ENCODE assay signal across 25 cellular contexts in the genomic region with DNA sequence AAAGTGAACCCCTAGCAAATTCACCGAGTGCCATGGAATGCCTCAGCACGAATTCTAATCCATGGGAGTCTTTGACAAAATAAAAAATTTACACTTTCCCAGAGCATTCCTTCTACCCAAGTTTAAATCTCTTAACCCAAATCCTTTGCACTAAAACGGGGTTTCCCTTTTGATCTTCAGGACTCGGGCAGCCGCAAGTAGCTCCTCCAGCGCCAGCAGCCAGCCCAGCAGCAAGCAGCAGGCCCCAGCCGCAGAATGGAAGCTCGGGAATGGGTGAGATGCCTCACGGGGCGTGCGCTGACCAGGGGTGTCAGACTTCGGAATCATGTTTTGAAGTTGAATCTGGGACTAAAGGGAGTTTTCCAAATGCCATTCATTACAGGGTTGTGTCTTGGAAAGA. TPM values are rescaled to one million over a fixed set of nuclear protein-coding genes. Genes with fewer than 3 reads are reported as not detected.
DNase-seq lines count a peak whose midpoint lies in the region; ATAC-seq lines count a peak whose summit lies in the region.
"Had no signal": no experiment of that assay in that cellular context is flagged by ENCODE, and none has a peak within 500 bp of the region (broad histone marks: within the 10 kb centered on the region; RNA-seq: fewer than 3 reads in every experiment).

No MANE protein-coding gene starts in this region.

- peak overlapping the region; percentile 83 for H3K4me3 ChIP-seq in CD4-positive, CD25-positive, alpha-beta regulatory T cell (ENCODE audit: low read depth, low read length)
- H3K4me3 ChIP-seq: dorsolateral prefrontal cortex, psoas muscle, SJCRH30, testis, vagina had no signal

- H3K4me3 Mint-ChIP-seq in activated CD4-positive, alpha-beta T cell treated with anti-CD3 and anti-CD28 coated beads for 36 hours, result no peak overlapping the region
- H3K4me3 Mint-ChIP-seq in CD4-positive, CD25-positive, alpha-beta regulatory T cell, result peak overlapping the region; percentile 69 to 96 (median 76)
- no peak overlapping the region for H3K4me3 Mint-ChIP-seq in activated CD4-positive, alpha-beta memory T cell treated with anti-CD3 and anti-CD28 coated beads for 36 hours
- no peak overlapping the region for H3K4me3 Mint-ChIP-seq in central memory CD8-positive, alpha-beta T cell
- H3K4me3 Mint-ChIP-seq: memory B cell; stimulated activated naive B cell treated with anti-CD40 and anti-IgM and Interleukin-4, amounts not matched to agents 10 μg/mL and 1 μg/mL and 100 μg/mL, for 72 hours had no signal

- H3K9me3 Mint-ChIP-seq in activated CD4-positive, alpha-beta T cell treated with anti-CD3 and anti-CD28 coated beads for 36 hours (ENCODE audit: low read depth), result no peaks in the 10 kb centered on the region
- H3K9me3 Mint-ChIP-seq in CD4-positive, CD25-positive, alpha-beta regulatory T cell, result no peaks in the 10 kb centered on the region
- H3K9me3 Mint-ChIP-seq in activated CD4-positive, alpha-beta memory T cell treated with anti-CD3 and anti-CD28 coated beads for 36 hours, result no peaks in the 10 kb centered on the region
- no peaks in the 10 kb centered on the region for H3K9me3 Mint-ChIP-seq in central memory CD8-positive, alpha-beta T cell
- H3K9me3 Mint-ChIP-seq: memory B cell; stimulated activated naive B cell treated with anti-CD40 and anti-IgM and Interleukin-4, amounts not matched to agents 10 μg/mL and 1 μg/mL and 100 μg/mL, for 72 hours had no signal

- no peaks in the 10 kb centered on the region for H3K27me3 ChIP-seq in CD4-positive, CD25-positive, alpha-beta regulatory T cell (ENCODE audit: control insufficient read depth, insufficient read depth, low read length)
- H3K27me3 ChIP-seq: dorsolateral prefrontal cortex, SJCRH30, testis, vagina had no signal

- peaks cover 25% of the 10 kb centered on the region for H3K36me3 ChIP-seq in CD4-positive, CD25-positive, alpha-beta regulatory T cell (ENCODE audit: control insufficient read depth, insufficient read depth, low read length)

- ATAC-seq in activated CD4-positive, alpha-beta T cell treated with anti-CD3 and anti-CD28 coated beads for 36 hours, result no peak
- no peak for ATAC-seq in CD4-positive, CD25-positive, alpha-beta regulatory T cell (ENCODE audit: low read depth in 2 of 2)
- no peak for ATAC-seq in central memory CD8-positive, alpha-beta T cell (replicated peaks; ENCODE audit: extremely low read depth, poor library complexity, severe bottlenecking)
- no peak for ATAC-seq in GM18511 (IDR thresholded peaks at IDR 0.05; ENCODE audit: unreplicated experiment)
- ATAC-seq: left lobe of liver; psoas muscle; stimulated activated naive B cell treated with anti-CD40 and anti-IgM and Interleukin-4, amounts not matched to agents 10 μg/mL and 1 μg/mL and 100 μg/mL, for 72 hours had no signal

- peak overlapping the region; percentile 97 for H3K27ac Mint-ChIP-seq in activated CD4-positive, alpha-beta T cell treated with anti-CD3 and anti-CD28 coated beads for 36 hours
- peak overlapping the region; percentile 91 to 97 (median 94) for H3K27ac Mint-ChIP-seq in CD4-positive, CD25-positive, alpha-beta regulatory T cell
- peak overlapping the region; percentile 51 for H3K27ac Mint-ChIP-seq in activated CD4-positive, alpha-beta memory T cell treated with anti-CD3 and anti-CD28 coated beads for 36 hours
- H3K27ac Mint-ChIP-seq in central memory CD8-positive, alpha-beta T cell (ENCODE audit: low read depth), result peak overlapping the region; percentile 26
- H3K27ac Mint-ChIP-seq: stimulated activated naive B cell treated with anti-CD40 and anti-IgM and Interleukin-4, amounts not matched to agents 10 μg/mL and 1 μg/mL and 100 μg/mL, for 72 hours had no signal

- peak overlapping the region; percentile 87 for H3K27ac ChIP-seq in CD4-positive, CD25-positive, alpha-beta regulatory T cell (ENCODE audit: insufficient read depth, low read length, poor library complexity, severe bottlenecking)
- H3K27ac ChIP-seq: dorsolateral prefrontal cortex, HL-60, psoas muscle, SJCRH30, testis, vagina had no signal

- peaks cover 57% of the 10 kb centered on the region for H3K4me1 ChIP-seq in CD4-positive, CD25-positive, alpha-beta regulatory T cell (ENCODE audit: control insufficient read depth, insufficient read depth, low read length, poor library complexity, severe bottlenecking)
- H3K4me1 ChIP-seq: SJCRH30, testis, vagina had no signal

- POLR2A ChIA-PET in activated CD4-positive, alpha-beta T cell treated with anti-CD3 and anti-CD28 coated beads for 36 hours (lab: Charles Lee), result no interaction called here
- POLR2A ChIA-PET in activated CD4-positive, alpha-beta memory T cell treated with anti-CD3 and anti-CD28 coated beads for 36 hours (lab: Charles Lee), result interaction anchor here (1.0 kb wide), 1 partner anchor 155 kb away, joined by 3 read pairs; no protein-coding TSS in a partner anchor

- H3K27me3 Mint-ChIP-seq in activated CD4-positive, alpha-beta T cell treated with anti-CD3 and anti-CD28 coated beads for 36 hours, result no peaks in the 10 kb centered on the region
- H3K27me3 Mint-ChIP-seq in CD4-positive, CD25-positive, alpha-beta regulatory T cell, result peaks cover 4% of the 10 kb centered on the region
- H3K27me3 Mint-ChIP-seq in activated CD4-positive, alpha-beta memory T cell treated with anti-CD3 and anti-CD28 coated beads for 36 hours, result no peaks in the 10 kb centered on the region
- no peaks in the 10 kb centered on the region for H3K27me3 Mint-ChIP-seq in central memory CD8-positive, alpha-beta T cell
- H3K27me3 Mint-ChIP-seq: memory B cell; stimulated activated naive B cell treated with anti-CD40 and anti-IgM and Interleukin-4, amounts not matched to agents 10 μg/mL and 1 μg/mL and 100 μg/mL, for 72 hours had no signal

- CTCF ChIA-PET in activated CD4-positive, alpha-beta T cell treated with anti-CD3 and anti-CD28 coated beads for 36 hours (lab: Charles Lee), result interaction anchor here (0.7 to 1.4 kb wide), 2 partner anchors 8 to 152 kb away, joined by 3 read pairs; no protein-coding TSS in a partner anchor
- CTCF ChIA-PET in activated CD4-positive, alpha-beta memory T cell treated with anti-CD3 and anti-CD28 coated beads for 36 hours (lab: Charles Lee), result interaction anchor here (0.9 to 1.0 kb wide), 2 partner anchors 10 to 11 kb away, joined by 4 read pairs; no protein-coding TSS in a partner anchor

- H3K4me1 Mint-ChIP-seq in activated CD4-positive, alpha-beta T cell treated with anti-CD3 and anti-CD28 coated beads for 36 hours, result peaks cover 55% of the 10 kb centered on the region
- H3K4me1 Mint-ChIP-seq in CD4-positive, CD25-positive, alpha-beta regulatory T cell, result peaks cover 28 to 71% (median 48%) of the 10 kb centered on the region in 4 donors
- peaks cover 50% of the 10 kb centered on the region for H3K4me1 Mint-ChIP-seq in activated CD4-positive, alpha-beta memory T cell treated with anti-CD3 and anti-CD28 coated beads for 36 hours (ENCODE audit: low read depth)
- H3K4me1 Mint-ChIP-seq in central memory CD8-positive, alpha-beta T cell, result peaks cover 34% of the 10 kb centered on the region
- H3K4me1 Mint-ChIP-seq: memory B cell had no signal

- intact Hi-C loops in activated CD4-positive, alpha-beta T cell treated with anti-CD3 and anti-CD28 coated beads for 36 hours (cut with DNase I, micrococcal nuclease), result loop anchor here (2.0 to 5.0 kb wide), 2 partner anchors 150 to 155 kb away; a partner anchor contains a TSS
- intact Hi-C loops in activated CD4-positive, alpha-beta memory T cell treated with anti-CD3 and anti-CD28 coated beads for 36 hours (cut with micrococcal nuclease), result loop anchor here (2.0 to 10.0 kb wide), 2 partner anchors 155 to 163 kb away; a partner anchor contains a TSS

- DNase-seq in activated CD4-positive, alpha-beta T cell treated with anti-CD3 and anti-CD28 coated beads for 36 hours, result no peak
- DNase-seq in activated CD4-positive, alpha-beta T cell treated with anti-CD3 and anti-CD28 coated beads for 48 hours, result no peak
- no peak for DNase-seq in CD4-positive, CD25-positive, alpha-beta regulatory T cell
- DNase-seq in activated CD4-positive, alpha-beta memory T cell treated with anti-CD3 and anti-CD28 coated beads for 36 hours, result no peak
- no peak for DNase-seq in central memory CD8-positive, alpha-beta T cell (ENCODE audit: low spot score in 2 of 2)
- DNase-seq in NCI-H1105 treated with DMSO at 0.1 percent for 48 hours (lab: John Stamatoyannopoulos, UW), result no peak
- DNase-seq in effector CD8-positive, alpha-beta T cell (lab: John Stamatoyannopoulos, UW), result no peak
- DNase-seq: activated CD4-positive, alpha-beta T cell treated with anti-CD3 and anti-CD28 coated beads for 1 hour; activated CD8-positive, alpha-beta memory T cell treated with anti-CD3 and anti-CD28 coated beads, Interleukin-2, amount 50 U/mL, for 48 hours; DMS153; dorsolateral prefrontal cortex; Karpas-422; NCI-H146; NCI-H2107; NCI-H446 treated with DMSO at 0.1 percent for 48 hours; NCI-H82; psoas muscle; SJCRH30; stimulated activated naive B cell treated with anti-CD40 and anti-IgM and Interleukin-4, amounts not matched to agents 10 μg/mL and 1 μg/mL and 100 μg/mL, for 72 hours; testis had no signal

- H3K36me3 Mint-ChIP-seq in activated CD4-positive, alpha-beta T cell treated with anti-CD3 and anti-CD28 coated beads for 36 hours (ENCODE audit: low read depth), result peaks cover 42% of the 10 kb centered on the region
- H3K36me3 Mint-ChIP-seq in CD4-positive, CD25-positive, alpha-beta regulatory T cell, result peaks cover 25% of the 10 kb centered on the region
- H3K36me3 Mint-ChIP-seq in activated CD4-positive, alpha-beta memory T cell treated with anti-CD3 and anti-CD28 coated beads for 36 hours, result peaks cover 38% of the 10 kb centered on the region
- H3K36me3 Mint-ChIP-seq in central memory CD8-positive, alpha-beta T cell (ENCODE audit: insufficient read depth), result peaks cover 51% of the 10 kb centered on the region

- no peaks in the 10 kb centered on the region for H3K9me3 ChIP-seq in CD4-positive, CD25-positive, alpha-beta regulatory T cell (ENCODE audit: control insufficient read depth in 2 of 2, low read length in 2 of 2)
- H3K9me3 ChIP-seq: psoas muscle, SJCRH30, testis, vagina had no signal

RNA-seq across cellular contexts. Expression of a gene that starts 42.4 kb away (rescaled TPM):
- 100 to 1,000 TPM; 134 to 191 TPM for total RNA-seq in activated CD4-positive, alpha-beta T cell treated with anti-CD3 and anti-CD28 coated beads for 36 hours
- total RNA-seq in CD4-positive, CD25-positive, alpha-beta regulatory T cell, result 66.3 TPM
- 10 to 100 TPM; 69.7 to 94.5 (median 81.7) TPM for polyA plus RNA-seq in CD4-positive, CD25-positive, alpha-beta regulatory T cell
- total RNA-seq in activated CD4-positive, alpha-beta memory T cell treated with anti-CD3 and anti-CD28 coated beads for 36 hours, result 100 to 1,000 TPM; 159 to 168 TPM

RNA-seq across cellular contexts. Expression of a gene that starts 42.6 kb away (rescaled TPM):
- 10 to 100 TPM; 19.7 to 19.8 TPM for total RNA-seq in activated CD4-positive, alpha-beta T cell treated with anti-CD3 and anti-CD28 coated beads for 36 hours
- total RNA-seq in CD4-positive, CD25-positive, alpha-beta regulatory T cell, result 25.8 TPM
- polyA plus RNA-seq in CD4-positive, CD25-positive, alpha-beta regulatory T cell, result 10 to 100 TPM in 3 of 4 donors, 1 to 10 TPM in 1; 7.2 to 12.5 (median 12.2) TPM
- total RNA-seq in activated CD4-positive, alpha-beta memory T cell treated with anti-CD3 and anti-CD28 coated beads for 36 hours, result 10 to 100 TPM; 14.5 to 15.8 TPM

Comparison
In these comparisons a context has a peak if more than half of its experiments do, and no peak if none do; other contexts are left out.
1. H3K27ac Mint-ChIP-seq: peak in every context shown above with its lines; median percentile 97 in activated CD4-positive, alpha-beta T cell treated with anti-CD3 and anti-CD28 coated beads for 36 hours; 94 in CD4-positive, CD25-positive, alpha-beta regulatory T cell; 51 in activated CD4-positive, alpha-beta memory T cell treated with anti-CD3 and anti-CD28 coated beads for 36 hours; 26 in central memory CD8-positive, alpha-beta T cell.
2. H3K4me3 Mint-ChIP-seq: peak in CD4-positive, CD25-positive, alpha-beta regulatory T cell (4 of 4); none in activated CD4-positive, alpha-beta T cell treated with anti-CD3 and anti-CD28 coated beads for 36 hours (single experiment), activated CD4-positive, alpha-beta memory T cell treated with anti-CD3 and anti-CD28 coated beads for 36 hours (single experiment) and central memory CD8-positive, alpha-beta T cell (single experiment).